ENCODE assay signal across 8 cellular contexts in the genomic region with DNA sequence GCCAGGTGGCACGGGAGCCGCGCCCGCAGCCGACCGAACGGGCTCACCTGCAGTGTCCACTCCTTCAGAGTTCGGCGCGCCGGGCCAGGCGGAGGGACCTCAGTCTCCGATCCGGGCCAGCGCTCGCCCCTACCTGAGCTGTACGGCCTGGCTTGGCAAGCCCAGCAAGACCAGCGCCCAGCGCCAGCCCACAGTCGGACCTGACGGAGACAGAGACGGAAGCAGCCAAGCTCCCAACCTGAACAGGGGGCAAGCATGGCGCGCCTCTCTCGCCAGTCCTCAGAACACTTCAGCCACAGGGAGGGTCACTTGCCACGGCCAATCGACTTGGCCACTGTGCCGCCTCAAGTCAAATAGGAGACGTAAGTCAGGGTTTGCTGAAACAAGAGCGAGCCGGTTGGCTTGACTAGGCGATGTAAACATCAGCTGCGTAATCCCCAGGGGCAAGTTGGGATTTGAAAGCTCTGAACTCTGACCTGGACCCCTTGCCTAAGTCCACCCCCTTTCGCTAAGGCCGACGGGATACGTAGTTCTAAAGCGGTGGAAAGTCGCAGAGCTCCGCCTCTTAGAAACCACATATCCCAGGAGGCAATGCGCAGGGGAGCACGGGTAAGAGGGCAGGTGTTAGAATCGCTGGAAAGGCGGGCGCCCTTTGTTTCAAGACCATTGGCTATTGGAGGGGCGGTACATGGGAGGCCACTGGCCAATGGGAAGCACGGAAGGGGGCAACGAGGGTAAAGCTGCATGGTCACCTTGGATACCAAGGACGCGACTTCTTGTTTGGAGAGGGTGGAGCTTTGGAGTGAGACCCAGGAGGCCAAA.
DNase-seq lines count a peak whose midpoint lies in the region; ATAC-seq and TF ChIP-seq lines count a peak whose summit lies in the region.
"Not testable (repeated sequence)": the region's sequence is repeated elsewhere in the genome, so short reads cannot be mapped to it uniquely, and the experiment has no call there.

A gene with protein sequence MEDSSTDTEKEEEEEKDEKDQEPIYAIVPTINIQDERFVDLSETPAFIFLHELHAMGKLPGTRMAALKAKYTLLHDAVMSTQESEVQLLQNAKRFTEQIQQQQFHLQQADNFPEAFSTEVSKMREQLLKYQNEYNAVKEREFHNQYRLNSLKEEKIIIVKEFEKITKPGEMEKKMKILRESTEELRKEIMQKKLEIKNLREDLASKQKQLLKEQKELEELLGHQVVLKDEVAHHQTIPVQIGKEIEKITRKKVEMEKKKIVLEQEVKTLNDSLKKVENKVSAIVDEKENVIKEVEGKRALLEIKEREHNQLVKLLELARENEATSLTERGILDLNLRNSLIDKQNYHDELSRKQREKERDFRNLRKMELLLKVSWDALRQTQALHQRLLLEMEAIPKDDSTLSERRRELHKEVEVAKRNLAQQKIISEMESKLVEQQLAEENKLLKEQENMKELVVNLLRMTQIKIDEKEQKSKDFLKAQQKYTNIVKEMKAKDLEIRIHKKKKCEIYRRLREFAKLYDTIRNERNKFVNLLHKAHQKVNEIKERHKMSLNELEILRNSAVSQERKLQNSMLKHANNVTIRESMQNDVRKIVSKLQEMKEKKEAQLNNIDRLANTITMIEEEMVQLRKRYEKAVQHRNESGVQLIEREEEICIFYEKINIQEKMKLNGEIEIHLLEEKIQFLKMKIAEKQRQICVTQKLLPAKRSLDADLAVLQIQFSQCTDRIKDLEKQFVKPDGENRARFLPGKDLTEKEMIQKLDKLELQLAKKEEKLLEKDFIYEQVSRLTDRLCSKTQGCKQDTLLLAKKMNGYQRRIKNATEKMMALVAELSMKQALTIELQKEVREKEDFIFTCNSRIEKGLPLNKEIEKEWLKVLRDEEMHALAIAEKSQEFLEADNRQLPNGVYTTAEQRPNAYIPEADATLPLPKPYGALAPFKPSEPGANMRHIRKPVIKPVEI (plus strand): TSS at position 756 of the 822 bp plus-strand sequence. CDS start 45,054 bp downstream, outside the sequence.

- not testable (repeated sequence) for H3K27me3 Mint-ChIP-seq in activated naive CD4-positive, alpha-beta T cell treated with anti-CD3 and anti-CD28 coated beads, Interleukin-2, amount 10 ng/mL, durations not matched to agents 7 days and 5 days

- peaks cover 20% of the 10 kb centered on the region for H3K4me1 Mint-ChIP-seq in activated naive CD4-positive, alpha-beta T cell treated with anti-CD3 and anti-CD28 coated beads, Interleukin-2, amount 10 ng/mL, durations not matched to agents 7 days and 5 days

- H3K4me3 ChIP-seq in SK-N-MC (peak within 1 kb of the TSS; percentile 81), neutrophil (ENCODE audit: low read depth in 1 of 2, low read length in 1 of 2) (peak within 1 kb of the TSS; percentile 77 to 79), subcutaneous abdominal adipose tissue (ENCODE audit: low read depth in 1 of 5, low read length in 5 of 5) (peak within 1 kb of the TSS; percentile 74 to 91 (median 84))

- not testable (repeated sequence) for TF ChIP-seq CTCF in neutrophil (IDR thresholded peaks at IDR 0.05)

- H3K9ac ChIP-seq in SK-N-MC (ENCODE audit: insufficient read length): peak within 1 kb of the TSS; percentile 26
- H3K9ac ChIP-seq in subcutaneous abdominal adipose tissue (ENCODE audit: low read length in 5 of 5): peak within 1 kb of the TSS in 4 of 5 donors; percentile 20 to 87 (median 66)

- H3K9me3 ChIP-seq in SK-N-MC (ENCODE audit: low read depth, low read length); neutrophil; subcutaneous abdominal adipose tissue (ENCODE audit: control insufficient read depth in 5 of 5, low read length in 5 of 5): not testable (repeated sequence)

- H3K36me3 ChIP-seq in SK-N-MC (ENCODE audit: insufficient read depth, low read length); neutrophil; subcutaneous abdominal adipose tissue (ENCODE audit: control insufficient read depth in 5 of 5, insufficient read depth in 5 of 5, low read length in 5 of 5): not testable (repeated sequence)

- not testable (repeated sequence) for H3K27ac ChIP-seq in SK-N-MC
- peak within 1 kb of the TSS; percentile 80 for H3K27ac ChIP-seq in neutrophil
- peak within 1 kb of the TSS; percentile 67 for H3K27ac ChIP-seq in subcutaneous abdominal adipose tissue (ENCODE audit: low read depth, low read length)

- not testable (repeated sequence) for H3K36me3 Mint-ChIP-seq in activated naive CD4-positive, alpha-beta T cell treated with anti-CD3 and anti-CD28 coated beads, Interleukin-2, amount 10 ng/mL, durations not matched to agents 7 days and 5 days

- peak within 1 kb of the TSS; percentile 80 for H3K27ac Mint-ChIP-seq in activated naive CD4-positive, alpha-beta T cell treated with anti-CD3 and anti-CD28 coated beads, Interleukin-2, amount 10 ng/mL, durations not matched to agents 7 days and 5 days

- ATAC-seq in HG02610 (IDR thresholded peaks at IDR 0.05; ENCODE audit: unreplicated experiment): peak; percentile 99

- H3K27me3 ChIP-seq in neutrophil; subcutaneous abdominal adipose tissue (ENCODE audit: control insufficient read depth in 5 of 5, insufficient read depth in 4 of 5, low read length in 5 of 5): not testable (repeated sequence)

- H3K9me3 Mint-ChIP-seq in activated naive CD4-positive, alpha-beta T cell treated with anti-CD3 and anti-CD28 coated beads, Interleukin-2, amount 10 ng/mL, durations not matched to agents 7 days and 5 days: not testable (repeated sequence)

- peak within 1 kb of the TSS; percentile 78 for H3K4me3 Mint-ChIP-seq in activated naive CD4-positive, alpha-beta T cell treated with anti-CD3 and anti-CD28 coated beads, Interleukin-2, amount 10 ng/mL, durations not matched to agents 7 days and 5 days

- H3K4me1 ChIP-seq in neutrophil (ENCODE audit: control insufficient read depth in 1 of 2, insufficient read depth in 1 of 2, low read depth in 1 of 2, low read length in 1 of 2) (peaks cover 16 to 17% of the 10 kb centered on the region in 2 experiments), subcutaneous abdominal adipose tissue (ENCODE audit: control insufficient read depth in 5 of 5, insufficient read depth in 5 of 5, low read length in 5 of 5) (peaks cover 2 to 21% (median 11%) of the 10 kb centered on the region in 5 donors)

- CTCF ChIA-PET in activated naive CD4-positive, alpha-beta T cell treated with anti-CD3 and anti-CD28 coated beads, Interleukin-2, amount 10 ng/mL, durations not matched to agents 7 days and 5 days (lab: Charles Lee): interaction anchor here (0.6 to 1.4 kb wide), 3 partner anchors 125 to 211 kb away, joined by 3 to 22 read pairs (median 4); no protein-coding TSS in a partner anchor

- DNase-seq in GM04503 (ENCODE audit: low read depth) (peak; percentile 93), NCI-H1048 (lab: John Stamatoyannopoulos, UW) (peak; percentile 95), SK-N-MC (ENCODE audit: low read depth, low spot score) (peak; percentile 96), germinal center (ENCODE audit: low spot score) (peak; percentile 86)
- DNase-seq in activated naive CD4-positive, alpha-beta T cell treated with anti-CD3 and anti-CD28 coated beads, Interleukin-2, amount 10 ng/mL, durations not matched to agents 7 days and 5 days: peak; percentile 98
